ENCODE assay signal across 8 cellular contexts in genomic region chr14:103715052-103716000, GRCh38. TPM values are rescaled to one million over a fixed set of nuclear protein-coding genes. Genes with fewer than 3 reads are reported as not detected.
DNase-seq lines count a peak whose midpoint lies in the region; ATAC-seq and TF ChIP-seq lines count a peak whose summit lies in the region.

Gene XRCC3, minus strand, starts transcription at chr14:103715451. Its CDS starts 4,364 bp downstream, at chr14:103711087.
Gene ZFYVE21, plus strand, starts transcription at chr14:103715810. Its CDS starts 32 bp downstream, at chr14:103715842.

- CTCF ChIA-PET in RWPE1 (lab: Yijun Ruan, JAX): interaction anchor here (0.6 kb wide), 1 partner anchor 1097 kb away, joined by 4 read pairs; no protein-coding TSS in a partner anchor

- ATAC-seq in activated T-helper 17 cell treated with anti-CD3 and anti-CD28 coated beads, Interleukin-2, amount 50 U/mL, for 72 hours (replicated peaks): peak; percentile 97
- peak; percentile 93 to 96 for ATAC-seq in naive thymus-derived CD8-positive, alpha-beta T cell

- H3K36me3 Mint-ChIP-seq in activated T-helper 17 cell treated with anti-CD3 and anti-CD28 coated beads, Interleukin-2, amount 50 U/mL, for 72 hours (ENCODE audit: low read depth): peaks cover 32% of the 10 kb centered on the region
- peaks cover 0 to 2% (median 0%) of the 10 kb centered on the region in 3 donors for H3K36me3 Mint-ChIP-seq in naive thymus-derived CD8-positive, alpha-beta T cell

- peak; percentile 100 for DNase-seq in Daoy (ENCODE audit: low read depth)
- DNase-seq in GOT3 (lab: John Stamatoyannopoulos, UW): peak; percentile 89
- peak; percentile 98 for DNase-seq in LNCaP clone FGC (ENCODE audit: low read depth)
- peak; percentile 100 for DNase-seq in RWPE1 (ENCODE audit: low spot score)
- peak; percentile 99 for DNase-seq in fibroblast of mammary gland (ENCODE audit: low read depth)
- peak; percentile 96 to 100 (median 100) for DNase-seq in naive thymus-derived CD8-positive, alpha-beta T cell
- DNase-seq in stimulated activated naive CD4-positive, alpha-beta T cell (lab: John Stamatoyannopoulos, UW): peak; percentile 97 to 100 (median 99)

- H3K4me1 Mint-ChIP-seq in activated T-helper 17 cell treated with anti-CD3 and anti-CD28 coated beads, Interleukin-2, amount 50 U/mL, for 72 hours: peaks cover 27% of the 10 kb centered on the region
- H3K4me1 Mint-ChIP-seq in naive thymus-derived CD8-positive, alpha-beta T cell: peaks cover 19 to 55% (median 52%) of the 10 kb centered on the region in 4 donors

- H3K27ac ChIP-seq in RWPE1: peak within 1 kb of the TSS; percentile 99

- H3K4me3 Mint-ChIP-seq in activated T-helper 17 cell treated with anti-CD3 and anti-CD28 coated beads, Interleukin-2, amount 50 U/mL, for 72 hours: peak within 1 kb of the TSS; percentile 87
- peak within 1 kb of the TSS; percentile 86 to 99 (median 90) for H3K4me3 Mint-ChIP-seq in naive thymus-derived CD8-positive, alpha-beta T cell

- peak within 1 kb of the TSS; percentile 95 for H3K27ac Mint-ChIP-seq in activated T-helper 17 cell treated with anti-CD3 and anti-CD28 coated beads, Interleukin-2, amount 50 U/mL, for 72 hours
- peak within 1 kb of the TSS; percentile 69 to 98 (median 86) for H3K27ac Mint-ChIP-seq in naive thymus-derived CD8-positive, alpha-beta T cell

- H3K4me3 ChIP-seq in LNCaP clone FGC (ENCODE audit: low read depth, low read length) (peak within 1 kb of the TSS; percentile 64), fibroblast of mammary gland (ENCODE audit: control insufficient read depth, low read depth, low read length) (peak within 1 kb of the TSS; percentile 67)

- no peaks in the 10 kb centered on the region for H3K27me3 Mint-ChIP-seq in activated T-helper 17 cell treated with anti-CD3 and anti-CD28 coated beads, Interleukin-2, amount 50 U/mL, for 72 hours
- no peaks in the 10 kb centered on the region for H3K27me3 Mint-ChIP-seq in naive thymus-derived CD8-positive, alpha-beta T cell

- POLR2A ChIA-PET in RWPE1 (lab: Yijun Ruan, JAX; ENCODE audit: low non-redundant PET): interaction anchor here (1.2 kb wide), 1 partner anchor 15 kb away, joined by 3 read pairs; no protein-coding TSS in a partner anchor
- POLR2A ChIA-PET in naive thymus-derived CD8-positive, alpha-beta T cell (lab: Charles Lee): interaction anchor here (0.5 to 1.9 kb wide), 7 partner anchors 9 to 254 kb away, joined by 3 to 6 read pairs (median 5); partner anchors contain the start of gene KLC1

- TF ChIP-seq CTCF in LNCaP clone FGC (IDR thresholded peaks at IDR 0.05; ENCODE audit: control insufficient read depth, extremely low read depth, insufficient read depth) (no peak), RWPE1 (conservative IDR thresholded peaks at IDR 0.05; ENCODE audit: low read depth) (no peak), fibroblast of mammary gland (conservative IDR thresholded peaks at IDR 0.05; ENCODE audit: control insufficient read depth, insufficient read depth, low read depth, low read length) (no peak)

- no peaks in the 10 kb centered on the region for H3K9me3 Mint-ChIP-seq in activated T-helper 17 cell treated with anti-CD3 and anti-CD28 coated beads, Interleukin-2, amount 50 U/mL, for 72 hours
- H3K9me3 Mint-ChIP-seq in naive thymus-derived CD8-positive, alpha-beta T cell: no peaks in the 10 kb centered on the region

RNA-seq across cellular contexts. Expression of gene XRCC3, which starts in this region (rescaled TPM):
- total RNA-seq in Daoy (2014; rRNA removed; shearing (Covaris generic)): 48.5 and 76.8 TPM in 2 replicates
- 10 to 100 TPM; 36.4 to 62.4 TPM for total RNA-seq in activated T-helper 17 cell treated with anti-CD3 and anti-CD28 coated beads, Interleukin-2, amount 50 U/mL, for 72 hours
- 10 to 100 TPM; 13.8 to 14.1 TPM for total RNA-seq in naive thymus-derived CD8-positive, alpha-beta T cell
- polyA plus RNA-seq in naive thymus-derived CD8-positive, alpha-beta T cell: 1 to 10 TPM; 2.1 to 3.6 (median 3.2) TPM

RNA-seq across cellular contexts. Expression of gene ZFYVE21, which starts in this region (rescaled TPM):
- 53.1 and 74.9 TPM in 2 replicates for total RNA-seq in Daoy (2014; rRNA removed; shearing (Covaris generic))
- 10 to 100 TPM; 18.2 to 20.6 TPM for total RNA-seq in activated T-helper 17 cell treated with anti-CD3 and anti-CD28 coated beads, Interleukin-2, amount 50 U/mL, for 72 hours
- 10 to 100 TPM; 13.5 to 16.9 TPM for total RNA-seq in naive thymus-derived CD8-positive, alpha-beta T cell
- polyA plus RNA-seq in naive thymus-derived CD8-positive, alpha-beta T cell: 1 to 10 TPM; 7.7 to 8.7 (median 8.1) TPM

Comparison
In these comparisons a context has a peak if more than half of its experiments do, and no peak if none do; other contexts are left out.
1. Peak in every context shown above with its lines: DNase-seq, ATAC-seq, H3K4me3 ChIP-seq and H3K27ac ChIP-seq.